In the genomic region with DNA sequence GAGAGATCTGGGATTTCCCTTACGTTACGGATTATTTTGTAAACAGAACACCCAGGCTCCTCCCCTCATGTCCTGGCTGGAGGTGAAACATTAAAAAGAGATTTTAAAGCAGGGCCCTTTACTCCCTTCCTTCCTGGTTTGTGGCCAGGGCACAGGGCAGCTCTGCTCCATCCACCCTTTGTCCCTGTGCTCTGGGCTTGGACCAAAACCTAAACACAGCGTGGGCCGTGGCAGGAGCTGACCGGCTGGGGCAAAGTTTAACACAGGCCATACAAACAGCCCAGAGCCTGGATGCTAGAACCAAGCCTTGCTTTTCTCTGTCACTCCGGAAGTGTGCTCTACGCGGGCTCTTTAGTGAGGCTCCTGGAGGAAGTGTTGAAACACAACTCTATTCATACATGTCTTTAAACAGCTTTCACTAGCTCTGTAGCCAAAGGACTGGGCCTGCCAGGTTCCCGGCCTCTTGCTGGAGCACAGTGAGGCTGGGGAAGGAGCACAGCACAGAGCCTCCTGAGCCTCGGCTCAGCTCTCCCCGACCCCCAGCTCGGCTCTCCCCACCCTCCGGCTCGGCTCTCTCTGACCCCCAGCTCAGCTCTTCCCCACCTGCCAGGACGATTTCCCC, we compare ENCODE assay signal across 8 cellular contexts.
A peak's percentile ranks its signal among the peaks of the same experiment; 100 is the strongest.
DNase-seq lines count a peak whose midpoint lies in the region; ATAC-seq and TF ChIP-seq lines count a peak whose summit lies in the region.

No MANE protein-coding gene starts in this region.

- ATAC-seq in heart left ventricle (peak; percentile 78 to 93 (median 83)), gastrocnemius medialis (peak in 1 of 2 donors; percentile 73), GM21447 (IDR thresholded peaks at IDR 0.05; ENCODE audit: unreplicated experiment) (no peak), GM21619 (IDR thresholded peaks at IDR 0.05; ENCODE audit: unreplicated experiment) (no peak)

- in situ Hi-C loops in gastrocnemius medialis (cut with MboI; ENCODE audit: low sequenced_read_pairs in 4 of 4) = no loop called here

- H3K9me3 ChIP-seq in heart left ventricle (no peaks in the 10 kb centered on the region), gastrocnemius medialis (no peaks in the 10 kb centered on the region)

- WGBS in heart left ventricle, 4 donors = 53 to 59% (median 55%) methylated on average over 15 of the region's 15 CpGs

- TF ChIP-seq POLR2A in heart left ventricle (IDR thresholded peaks at IDR 0.05) = no peak
- no peak for TF ChIP-seq POLR2A in gastrocnemius medialis (IDR thresholded peaks at IDR 0.05)

- intact Hi-C loops in heart left ventricle (cut with DNase I) = loop anchor here in 1 of 10 donors (5.0 kb wide), 1 partner anchor 81 kb away; no protein-coding TSS in a partner anchor
- intact Hi-C loops in gastrocnemius medialis (cut with DNase I; ENCODE audit: low total_unique reads) = no loop called here

- peaks cover 0 to 45% (median 16%) of the 10 kb centered on the region in 12 donors for H3K4me1 ChIP-seq in heart left ventricle
- no peaks in the 10 kb centered on the region for H3K4me1 ChIP-seq in gastrocnemius medialis

- TF ChIP-seq CTCF in HL-60 (IDR thresholded peaks at IDR 0.05; ENCODE audit: insufficient read depth, low read length) (no peak), heart left ventricle (IDR thresholded peaks at IDR 0.05) (no peak), gastrocnemius medialis (IDR thresholded peaks at IDR 0.05 in 4 of 5, conservative IDR thresholded peaks at IDR 0.05 in 1 of 5) (no peak)

- no peaks in the 10 kb centered on the region for H3K27me3 ChIP-seq in HL-60 (ENCODE audit: insufficient read depth, poor library complexity, severe bottlenecking)
- no peaks in the 10 kb centered on the region for H3K27me3 ChIP-seq in heart left ventricle
- H3K27me3 ChIP-seq in gastrocnemius medialis = peaks cover 0 to 5% (median 0%) of the 10 kb centered on the region in 3 donors

- peaks cover 0 to 11% (median 0%) of the 10 kb centered on the region in 9 donors for H3K36me3 ChIP-seq in heart left ventricle
- no peaks in the 10 kb centered on the region for H3K36me3 ChIP-seq in gastrocnemius medialis

- DNase-seq in HL-60 (ENCODE audit: low read depth in 1 of 2, low spot score in 1 of 2) = peak; percentile 43 to 79
- peak; percentile 52 to 56 for DNase-seq in activated T-cell treated with anti-CD3 and anti-CD28 coated beads, Interleukin-2, amount 50 U/mL, for 48 hours
- DNase-seq in heart left ventricle = peak; percentile 53 to 68 (median 62)
- no peak for DNase-seq in gastrocnemius medialis
- no peak for DNase-seq in NCI-H1417 treated with DMSO at 0.1 percent for 48 hours (lab: John Stamatoyannopoulos, UW)
- no peak for DNase-seq in NCI-H1930 (lab: John Stamatoyannopoulos, UW)

- peak overlapping the region; percentile 87 for H3K27ac ChIP-seq in HL-60 (replicated peaks)
- peak overlapping the region; percentile 55 to 88 (median 76) for H3K27ac ChIP-seq in heart left ventricle
- peak overlapping the region; percentile 46 to 75 (median 72) for H3K27ac ChIP-seq in gastrocnemius medialis

- H3K4me3 ChIP-seq in HL-60 (replicated peaks; ENCODE audit: insufficient read depth, low read length) = no peak overlapping the region
- peak overlapping the region in 2 of 12 donors; percentile 6 to 10 for H3K4me3 ChIP-seq in heart left ventricle
- H3K4me3 ChIP-seq in gastrocnemius medialis = no peak overlapping the region

Comparison
In these comparisons a context has a peak if more than half of its experiments do, and no peak if none do; other contexts are left out.
1. DNase-seq: peak in HL-60 (2 of 2), activated T-cell treated with anti-CD3 and anti-CD28 coated beads, Interleukin-2, amount 50 U/mL, for 48 hours (2 of 2) and heart left ventricle (5 of 5); none in gastrocnemius medialis (0 of 2), NCI-H1417 treated with DMSO at 0.1 percent for 48 hours (single experiment) and NCI-H1930 (0 of 2).
2. ATAC-seq: peak in heart left ventricle (4 of 4); none in GM21447 (single experiment) and GM21619 (single experiment).
3. Peak in every context shown above with its lines, with median percentiles within 50 percentile points of each other: H3K27ac ChIP-seq.